Comparison of ENCODE assay signal across 1 cellular context in the genomic region with DNA sequence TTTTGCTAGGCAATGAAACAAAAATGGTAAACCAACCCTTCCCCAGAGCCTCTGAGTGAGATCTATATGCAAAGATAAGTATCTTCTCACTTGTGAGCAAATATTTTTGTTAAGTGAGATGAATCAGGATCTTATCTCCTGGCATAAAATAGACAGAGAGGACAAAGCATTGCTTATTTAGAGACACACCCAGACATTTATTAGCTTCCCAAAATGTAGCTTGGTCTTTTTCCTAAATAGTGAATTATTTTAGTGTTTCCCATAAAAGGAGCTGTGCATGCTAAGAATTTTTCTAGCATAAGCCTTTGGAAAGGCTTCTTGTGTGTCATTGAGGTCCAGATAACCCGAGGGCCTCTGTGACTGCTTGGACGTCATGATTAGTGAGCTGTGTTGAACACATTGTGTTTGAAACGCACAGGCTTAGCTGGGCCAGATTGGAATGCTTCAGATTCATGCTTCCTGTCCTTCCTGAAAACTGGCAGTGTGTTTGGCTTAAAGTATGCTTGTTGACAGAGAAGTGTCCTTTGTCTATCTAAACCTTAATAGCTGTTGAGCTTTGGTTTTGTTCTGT.
TF ChIP-seq lines count a peak whose summit lies in the region.

No MANE protein-coding gene starts in this region.

TF ChIP-seq in HEK293, 187 proteins besides CTCF, POLR2A, EP300 and RAD21 (continued from another document):
- TF ChIP-seq ZNF600 (tag by site-specific recombination; IDR thresholded peaks at IDR 0.05) (peak; percentile 64), ZNF558 (tag by site-specific recombination; IDR thresholded peaks at IDR 0.05) (no peak)
- TF ChIP-seq, protein P1, sequence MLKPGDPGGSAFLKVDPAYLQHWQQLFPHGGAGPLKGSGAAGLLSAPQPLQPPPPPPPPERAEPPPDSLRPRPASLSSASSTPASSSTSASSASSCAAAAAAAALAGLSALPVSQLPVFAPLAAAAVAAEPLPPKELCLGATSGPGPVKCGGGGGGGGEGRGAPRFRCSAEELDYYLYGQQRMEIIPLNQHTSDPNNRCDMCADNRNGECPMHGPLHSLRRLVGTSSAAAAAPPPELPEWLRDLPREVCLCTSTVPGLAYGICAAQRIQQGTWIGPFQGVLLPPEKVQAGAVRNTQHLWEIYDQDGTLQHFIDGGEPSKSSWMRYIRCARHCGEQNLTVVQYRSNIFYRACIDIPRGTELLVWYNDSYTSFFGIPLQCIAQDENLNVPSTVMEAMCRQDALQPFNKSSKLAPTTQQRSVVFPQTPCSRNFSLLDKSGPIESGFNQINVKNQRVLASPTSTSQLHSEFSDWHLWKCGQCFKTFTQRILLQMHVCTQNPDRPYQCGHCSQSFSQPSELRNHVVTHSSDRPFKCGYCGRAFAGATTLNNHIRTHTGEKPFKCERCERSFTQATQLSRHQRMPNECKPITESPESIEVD (tag by site-specific recombination; IDR thresholded peaks at IDR 0.05) = peak; percentile 53
